In genomic region chr4:119212251-119212963, GRCh38 we compare ENCODE assay signal across 1 cellular context.
TF ChIP-seq lines count a peak whose summit lies in the region.

Gene USP53 (plus strand): TSS chr4:119212713. CDS start chr4:119239760, 27,047 bp downstream.

TF ChIP-seq in HEK293, 187 proteins besides CTCF, POLR2A, EP300 and RAD21 (continued from another document and continues in another):
- TF ChIP-seq, protein P1, sequence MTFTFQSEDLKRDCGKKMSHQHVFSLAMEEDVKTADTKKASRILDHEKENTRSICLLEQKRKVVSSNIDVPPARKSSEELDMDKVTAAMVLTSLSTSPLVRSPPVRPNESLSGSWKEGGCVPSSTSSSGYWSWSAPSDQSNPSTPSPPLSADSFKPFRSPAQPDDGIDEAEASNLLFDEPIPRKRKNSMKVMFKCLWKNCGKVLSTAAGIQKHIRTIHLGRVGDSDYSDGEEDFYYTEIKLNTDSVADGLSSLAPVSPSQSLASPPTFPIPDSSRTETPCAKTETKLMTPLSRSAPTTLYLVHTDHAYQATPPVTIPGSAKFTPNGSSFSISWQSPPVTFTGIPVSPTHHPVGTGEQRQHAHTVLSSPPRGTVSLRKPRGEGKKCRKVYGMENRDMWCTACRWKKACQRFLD (tag by site-specific recombination; IDR thresholded peaks at IDR 0.05): no peak
- TF ChIP-seq FEZF1 (tag by site-specific recombination; IDR thresholded peaks at IDR 0.05) (no peak), PRDM1 (tag by site-specific recombination; IDR thresholded peaks at IDR 0.05) (no peak), PRDM2 (tag by site-specific recombination; IDR thresholded peaks at IDR 0.05; ENCODE audit: borderline replicate concordance) (no peak), ZNF624 (tag by site-specific recombination; IDR thresholded peaks at IDR 0.05) (no peak), ZNF211 (tag by site-specific recombination; IDR thresholded peaks at IDR 0.05; ENCODE audit: low read depth) (no peak), ZBTB21 (tag by site-specific recombination; IDR thresholded peaks at IDR 0.05) (no peak), ZNF843 (tag by site-specific recombination; IDR thresholded peaks at IDR 0.05) (0 out of 2 replicates have a peak, but pooled peaks have one; percentile 22), ZNF623 (tag by site-specific recombination; IDR thresholded peaks at IDR 0.05) (no peak), ZNF837 (tag by site-specific recombination; IDR thresholded peaks at IDR 0.05) (no peak), ZNF518A (tag by site-specific recombination; conservative IDR thresholded peaks at IDR 0.05; ENCODE audit: low read depth) (no peak), ZNF341 (tag by site-specific recombination; IDR thresholded peaks at IDR 0.05; ENCODE audit: low read depth) (no peak), ZNF350 (tag by site-specific recombination; IDR thresholded peaks at IDR 0.05) (no peak), WT1 (tag by site-specific recombination; IDR thresholded peaks at IDR 0.05) (no peak), RBAK (tag by site-specific recombination; IDR thresholded peaks at IDR 0.05) (no peak), ZNF2 (tag by site-specific recombination; IDR thresholded peaks at IDR 0.05) (no peak; the same call in none of the 2 replicates), ZFP69B (tag by site-specific recombination; IDR thresholded peaks at IDR 0.05) (no peak), ZBTB20 (tag by site-specific recombination; IDR thresholded peaks at IDR 0.05) (no peak), ZNF777 (tag by site-specific recombination; IDR thresholded peaks at IDR 0.05; ENCODE audit: borderline replicate concordance) (no peak), ZNF280D (tag by site-specific recombination; IDR thresholded peaks at IDR 0.05) (no peak), ZNF157 (tag by site-specific recombination; IDR thresholded peaks at IDR 0.05) (no peak), PBX3 (CRISPR knock-in tag; IDR thresholded peaks at IDR 0.05) (no peak), ZNF423 (tag by site-specific recombination; IDR thresholded peaks at IDR 0.05) (no peak), ZNF501 (tag by site-specific recombination; IDR thresholded peaks at IDR 0.05) (peak; percentile 82; the same call in 1 of the 2 replicates), ZNF629 (tag by site-specific recombination; IDR thresholded peaks at IDR 0.05) (0 out of 2 replicates have a peak, but pooled peaks have one; percentile 13), GFI1B (tag by site-specific recombination; IDR thresholded peaks at IDR 0.05) (no peak), ZNF202 (tag by site-specific recombination; IDR thresholded peaks at IDR 0.05; ENCODE audit: borderline replicate concordance) (no peak), ZNF510 (tag by site-specific recombination; IDR thresholded peaks at IDR 0.05; ENCODE audit: insufficient replicate concordance) (no peak), ZNF664 (tag by site-specific recombination; IDR thresholded peaks at IDR 0.05) (no peak), SP7 (tag by site-specific recombination; IDR thresholded peaks at IDR 0.05) (peak; percentile 13; the same call in 1 of the 2 replicates), ZNF292 (tag by site-specific recombination; IDR thresholded peaks at IDR 0.05; ENCODE audit: borderline replicate concordance, low read depth) (no peak), ZNF132 (tag by site-specific recombination; IDR thresholded peaks at IDR 0.05; ENCODE audit: borderline replicate concordance) (no peak), ZNF391 (tag by site-specific recombination; IDR thresholded peaks at IDR 0.05; ENCODE audit: borderline replicate concordance, low read depth) (no peak; the same call in none of the 2 replicates), HIC1 (tag by site-specific recombination; IDR thresholded peaks at IDR 0.05) (no peak), KLF9 (tag by site-specific recombination; IDR thresholded peaks at IDR 0.05; ENCODE audit: low read depth) (peak; percentile 30), PRDM6 (tag by site-specific recombination; IDR thresholded peaks at IDR 0.05) (no peak)
